ENCODE assay signal across 14 cellular contexts in genomic region chr3:37537914-37538691, GRCh38.
DNase-seq lines count a peak whose midpoint lies in the region; TF ChIP-seq lines count a peak whose summit lies in the region.
"Had no signal": no experiment of that assay in that cellular context is flagged by ENCODE, and none has a peak within 500 bp of the region (broad histone marks: within the 10 kb centered on the region; RNA-seq: fewer than 3 reads in every experiment).

No MANE protein-coding gene starts in this region.

- H3K9ac ChIP-seq in adipocyte (ENCODE audit: low read length) (peak overlapping the region; percentile 58), muscle layer of colon (ENCODE audit: low read length) (no peak overlapping the region)

- H3K9me3 ChIP-seq in adipocyte (ENCODE audit: control insufficient read depth, low read length): no peaks in the 10 kb centered on the region
- no peaks in the 10 kb centered on the region for H3K9me3 ChIP-seq in muscle layer of colon (ENCODE audit: low read length)
- no peaks in the 10 kb centered on the region for H3K9me3 ChIP-seq in uterus
- no peaks in the 10 kb centered on the region for H3K9me3 ChIP-seq in suprapubic skin

- POLR2A ChIA-PET in RWPE1 (lab: Yijun Ruan, JAX; ENCODE audit: low non-redundant PET): no interaction called here

- no peak for TF ChIP-seq EP300 in suprapubic skin (IDR thresholded peaks at IDR 0.05)

- H3K27ac ChIP-seq in muscle layer of colon (ENCODE audit: low read depth, low read length): peak overlapping the region; percentile 22
- peak overlapping the region; percentile 32 to 66 for H3K27ac ChIP-seq in uterus
- H3K27ac ChIP-seq in suprapubic skin: no peak overlapping the region
- no peak overlapping the region for H3K27ac ChIP-seq in RWPE1
- H3K27ac ChIP-seq: C4-2B had no signal

- no peak overlapping the region for H3K4me3 ChIP-seq in adipocyte (ENCODE audit: low read length)
- H3K4me3 ChIP-seq in muscle layer of colon (ENCODE audit: low read depth in 1 of 2, low read length in 2 of 2): peak overlapping the region in 1 of 2 donors; percentile 7
- H3K4me3 ChIP-seq in uterus: no peak overlapping the region
- H3K4me3 ChIP-seq in suprapubic skin: no peak overlapping the region
- H3K4me3 ChIP-seq: GM12878 had no signal

- H3K27me3 ChIP-seq in adipocyte (replicated peaks; ENCODE audit: control insufficient read depth, insufficient read depth, low read length) (peaks cover 3% of the 10 kb centered on the region), muscle layer of colon (ENCODE audit: control insufficient read depth in 1 of 2, insufficient read depth in 2 of 2, low read length in 2 of 2) (no peaks in the 10 kb centered on the region), uterus (no peaks in the 10 kb centered on the region), suprapubic skin (no peaks in the 10 kb centered on the region)

- intact Hi-C loops in uterus (cut with DNase I; ENCODE audit: low total_unique reads): no loop called here

- WGBS in suprapubic skin: 46% methylated on average over 15 of the region's 16 CpGs

- CTCF ChIA-PET in RWPE1 (lab: Yijun Ruan, JAX): no interaction called here

- no peak for TF ChIP-seq POLR2A in uterus (IDR thresholded peaks at IDR 0.05)
- TF ChIP-seq POLR2A in suprapubic skin (IDR thresholded peaks at IDR 0.05): no peak

- H3K36me3 ChIP-seq in adipocyte (ENCODE audit: control insufficient read depth, insufficient read depth, low read length, severe bottlenecking): no peaks in the 10 kb centered on the region
- peaks cover 24% of the 10 kb centered on the region for H3K36me3 ChIP-seq in muscle layer of colon (ENCODE audit: insufficient read depth, low read length)
- H3K36me3 ChIP-seq in uterus: no peaks in the 10 kb centered on the region
- H3K36me3 ChIP-seq in suprapubic skin: peaks cover 6% of the 10 kb centered on the region

- DNase-seq in adipocyte (ENCODE audit: low read depth) (peak; percentile 36), fibroblast of the conjunctiva (ENCODE audit: low read depth) (peak; percentile 53), uterus (peak; percentile 57 to 76), NOMO-1 treated with dmso at 0.1 percent for 144 hours (lab: John Stamatoyannopoulos, UW; ENCODE audit: unreplicated experiment) (no peak), suprapubic skin (ENCODE audit: low spot score in 2 of 2) (no peak), RWPE1 (ENCODE audit: low spot score) (no peak)
- DNase-seq: erythroblast, Karpas-422, NCI-H1436, nucleus accumbens, T-helper 2 cell had no signal

- no peak for TF ChIP-seq CTCF in uterus (IDR thresholded peaks at IDR 0.05)
- no peak for TF ChIP-seq CTCF in suprapubic skin (IDR thresholded peaks at IDR 0.05)
- no peak for TF ChIP-seq CTCF in RWPE1 (conservative IDR thresholded peaks at IDR 0.05; ENCODE audit: low read depth)

- H3K4me1 ChIP-seq in adipocyte (ENCODE audit: control insufficient read depth, insufficient read depth, low read length) (peaks cover 19% of the 10 kb centered on the region), muscle layer of colon (ENCODE audit: insufficient read depth, low read length) (peaks cover 18% of the 10 kb centered on the region), uterus (no peaks in the 10 kb centered on the region), suprapubic skin (peaks cover 28% of the 10 kb centered on the region)

Comparison
In these comparisons a context has a peak if more than half of its experiments do, and no peak if none do; other contexts are left out.
1. DNase-seq: peak in adipocyte (single experiment), fibroblast of the conjunctiva (single experiment) and uterus (2 of 2); none in NOMO-1 treated with dmso at 0.1 percent for 144 hours (single experiment), suprapubic skin (0 of 2) and RWPE1 (single experiment).
2. H3K27ac ChIP-seq: peak in muscle layer of colon (single experiment) and uterus (2 of 2); none in suprapubic skin (single experiment) and RWPE1 (single experiment).